ENCODE assay signal across 1 cellular context in the genomic region with DNA sequence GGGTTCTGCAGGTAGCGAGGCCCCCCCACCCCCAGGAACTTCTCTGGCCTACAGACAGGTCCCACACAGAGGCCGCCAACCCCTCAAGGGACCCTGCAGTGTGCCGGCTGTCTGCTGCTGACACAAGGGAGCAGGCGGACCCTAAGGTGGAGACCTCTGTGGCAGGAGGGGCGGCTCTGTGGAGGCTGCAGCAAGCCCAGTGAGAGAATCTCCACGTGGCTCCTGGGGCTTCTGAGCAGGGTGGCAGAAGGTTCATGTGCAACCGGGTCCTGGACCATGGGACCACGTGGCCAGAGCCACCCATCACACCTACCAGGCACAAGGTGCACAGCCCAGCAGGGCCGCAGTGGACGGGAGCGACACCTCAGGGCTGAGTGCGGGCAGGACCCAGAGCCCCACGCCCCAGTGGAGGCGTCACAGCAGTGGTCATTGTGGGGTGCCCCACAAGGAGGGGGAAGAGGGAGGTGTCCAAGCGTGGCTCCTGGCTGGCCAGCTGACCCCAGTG.
TF ChIP-seq lines count a peak whose summit lies in the region.

No MANE protein-coding gene starts in this region.

TF ChIP-seq in K562, 482 proteins besides CTCF, POLR2A, EP300 and RAD21:
- TF ChIP-seq POLR2G (IDR thresholded peaks at IDR 0.05; ENCODE audit: low read depth, low read length) = peak; percentile 64
- no peak for TF ChIP-seq CHCHD3 (CRISPR knock-in tag; IDR thresholded peaks at IDR 0.05)
- peak; percentile 63 for TF ChIP-seq RBFOX2 (IDR thresholded peaks at IDR 0.05; ENCODE audit: low read depth, low read length)
